17 cellular contexts compared by ENCODE assay signal in the genomic region with DNA sequence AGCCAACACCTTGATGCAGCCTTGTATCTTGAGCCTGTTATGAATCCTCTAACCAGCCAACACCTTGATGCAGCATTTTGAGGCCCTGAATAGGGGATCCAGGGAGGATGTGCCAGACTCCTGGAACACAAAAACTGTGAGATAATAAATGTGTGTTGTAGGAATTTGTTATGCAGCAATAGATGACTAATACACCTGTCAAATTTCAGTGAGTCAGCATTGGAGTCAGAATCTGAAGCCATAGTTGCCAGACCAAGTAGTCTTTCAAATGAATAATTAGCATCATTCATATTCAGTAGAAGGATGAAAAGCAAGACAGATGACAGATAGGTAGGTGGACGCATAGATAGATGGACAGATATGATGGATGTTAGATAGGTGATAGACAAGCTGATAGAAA.
A peak's percentile ranks its signal among the peaks of the same experiment; 100 is the strongest.
DNase-seq lines count a peak whose midpoint lies in the region; ATAC-seq, FAIRE-seq and TF ChIP-seq lines count a peak whose summit lies in the region.
"Had no signal": no experiment of that assay in that cellular context is flagged by ENCODE, and none has a peak within 500 bp of the region (broad histone marks: within the 10 kb centered on the region; RNA-seq: fewer than 3 reads in every experiment).

No MANE protein-coding gene starts in this region.

- H3K79me2 ChIP-seq in mammary epithelial cell (ENCODE audit: insufficient read depth, low read length), result no peaks in the 10 kb centered on the region

- H3K4me1 ChIP-seq in A549 (no peaks in the 10 kb centered on the region), mammary epithelial cell (ENCODE audit: insufficient read depth, low read length) (no peaks in the 10 kb centered on the region), foreskin keratinocyte (no peaks in the 10 kb centered on the region)
- H3K4me1 ChIP-seq: BLaER1 treated with 17β-estradiol and CSF1 and Interleukin-3, amounts not matched to agents 10 nM and 100 nM had no signal

- no peak overlapping the region for H3K9ac ChIP-seq in mammary epithelial cell (ENCODE audit: insufficient read depth, low read length)
- H3K9ac ChIP-seq: BLaER1 treated with 17β-estradiol and CSF1 and Interleukin-3, amounts not matched to agents 10 nM and 100 nM had no signal

- no peak for TF ChIP-seq POLR2A in A549 (IDR thresholded peaks at IDR 0.05; ENCODE audit: low read length)

- no peaks in the 10 kb centered on the region for H4K20me1 ChIP-seq in mammary epithelial cell (ENCODE audit: insufficient read depth, low read length)
- H4K20me1 ChIP-seq: BLaER1 treated with 17β-estradiol and CSF1 and Interleukin-3, amounts not matched to agents 10 nM and 100 nM had no signal

- TF ChIP-seq CTCF in A549 (IDR thresholded peaks at IDR 0.05) (no peak), mammary epithelial cell (conservative IDR thresholded peaks at IDR 0.05 in 1 of 2, IDR thresholded peaks at IDR 0.05 in 1 of 2; ENCODE audit: extremely low read depth in 1 of 2, insufficient read depth in 1 of 2, low read depth in 1 of 2, low read length in 2 of 2) (no peak), foreskin keratinocyte (conservative IDR thresholded peaks at IDR 0.05) (no peak), nephron progenitor cell (IDR thresholded peaks at IDR 0.05) (no peak)

- CTCF ChIA-PET in A549 (lab: Yijun Ruan, JAX) (interaction anchor here (0.6 kb wide), 1 partner anchor 81 kb away, joined by 3 read pairs; no protein-coding TSS in a partner anchor), mammary epithelial cell (lab: Charles Lee; ENCODE audit: low non-redundant PET) (no interaction called here)

- no peaks in the 10 kb centered on the region for H3K27me3 Mint-ChIP-seq in nephron progenitor cell (ENCODE audit: low read depth, poor library complexity)
- H3K27me3 Mint-ChIP-seq: B cell had no signal

- no peak overlapping the region for H3K27ac ChIP-seq in A549
- H3K27ac ChIP-seq in mammary epithelial cell (ENCODE audit: insufficient read depth, low read depth, low read length), result no peak overlapping the region
- no peak overlapping the region for H3K27ac ChIP-seq in foreskin keratinocyte
- H3K27ac ChIP-seq: BLaER1 treated with 17β-estradiol and CSF1 and Interleukin-3, amounts not matched to agents 10 nM and 100 nM had no signal

- dilution Hi-C loops in mammary epithelial cell (cut with HindIII; ENCODE audit: low sequenced_read_pairs), result no loop called here

- no peaks in the 10 kb centered on the region for H3K4me1 Mint-ChIP-seq in nephron progenitor cell
- H3K4me1 Mint-ChIP-seq: B cell, H9 had no signal

- H3K4me2 ChIP-seq in A549, result no peak overlapping the region
- no peak overlapping the region for H3K4me2 ChIP-seq in mammary epithelial cell (ENCODE audit: insufficient read depth, low read depth, low read length)
- H3K4me2 ChIP-seq: BLaER1 treated with 17β-estradiol and CSF1 and Interleukin-3, amounts not matched to agents 10 nM and 100 nM had no signal

- TF ChIP-seq RAD21 in A549 (conservative IDR thresholded peaks at IDR 0.05 in 1 of 2, IDR thresholded peaks at IDR 0.05 in 1 of 2), result no peak

- H3K4me3 ChIP-seq in A549, result no peak overlapping the region
- no peak overlapping the region for H3K4me3 ChIP-seq in mammary epithelial cell (replicated peaks in 1 of 3; ENCODE audit: insufficient read depth in 1 of 3, low read depth in 2 of 3, low read length in 3 of 3)
- H3K4me3 ChIP-seq: BLaER1 treated with 17β-estradiol and CSF1 and Interleukin-3, amounts not matched to agents 10 nM and 100 nM had no signal

- BruUV-seq in mammary epithelial cell (replicated peaks; lab: Mats Ljungman, UMichigan), result no TSS peak

- no peak for DNase-seq in A549 (ENCODE audit: low read depth in 1 of 2, low spot score in 1 of 2)
- peak; percentile 39 for DNase-seq in HT1080 (ENCODE audit: low read depth)
- peak; percentile 25 for DNase-seq in mammary epithelial cell
- DNase-seq in foreskin keratinocyte, result peak; percentile 35 to 63
- no peak for DNase-seq in nephron progenitor cell
- no peak for DNase-seq in activated CD4-positive, CD25-positive, alpha-beta regulatory T cell (lab: John Stamatoyannopoulos, UW)
- DNase-seq in NCI-H526 (lab: John Stamatoyannopoulos, UW), result no peak
- DNase-seq: 8988T; Calu3; CD8-positive, alpha-beta T cell; DMS79 treated with DMSO at 0.1 percent for 48 hours; H9 had no signal

- in situ Hi-C loops in mammary epithelial cell (cut with MboI; ENCODE audit: low sequenced_read_pairs in 2 of 2), result no loop called here

- intact Hi-C loops in mammary epithelial cell (cut with micrococcal nuclease), result no loop called here

- H3K36me3 ChIP-seq in mammary epithelial cell (ENCODE audit: insufficient read depth, low read length), result no peaks in the 10 kb centered on the region
- H3K36me3 ChIP-seq: BLaER1 treated with 17β-estradiol and CSF1 and Interleukin-3, amounts not matched to agents 10 nM and 100 nM had no signal

- no peaks in the 10 kb centered on the region for H3K9me3 ChIP-seq in A549
- H3K9me3 ChIP-seq in mammary epithelial cell (replicated peaks; ENCODE audit: insufficient read depth, low read length), result no peaks in the 10 kb centered on the region
- H3K9me3 ChIP-seq: BLaER1 treated with 17β-estradiol and CSF1 and Interleukin-3, amounts not matched to agents 10 nM and 100 nM had no signal

- no peaks in the 10 kb centered on the region for H3K36me3 Mint-ChIP-seq in nephron progenitor cell (ENCODE audit: low read depth)
- H3K36me3 Mint-ChIP-seq: CD8-positive, alpha-beta T cell had no signal

- no peak for FAIRE-seq in A549 (lab: Jason Lieb, UNC)
- FAIRE-seq: GM12891, GM19239, H1 had no signal

- H3K9me3 Mint-ChIP-seq in nephron progenitor cell, result no peaks in the 10 kb centered on the region
- H3K9me3 Mint-ChIP-seq: CD8-positive, alpha-beta T cell; H9 had no signal

- POLR2A ChIA-PET in A549 (lab: Yijun Ruan, JAX), result no interaction called here

- WGBS in A549 (ENCODE audit: missing lambda C conversion rate), result 71% methylated on average over 1 of the region's 1 CpG
- WGBS in mammary epithelial cell (ENCODE audit: low coverage, missing lambda C conversion rate), result 91% methylated on average over 1 of the region's 1 CpG

- TF ChIP-seq EP300 in A549 (IDR thresholded peaks at IDR 0.05), result no peak

- H3K27me3 ChIP-seq in mammary epithelial cell (ENCODE audit: insufficient read depth, low read length) (no peaks in the 10 kb centered on the region), foreskin keratinocyte (no peaks in the 10 kb centered on the region)
- H3K27me3 ChIP-seq: BLaER1 treated with 17β-estradiol and CSF1 and Interleukin-3, amounts not matched to agents 10 nM and 100 nM had no signal

- no peak overlapping the region for H3K27ac Mint-ChIP-seq in nephron progenitor cell
- H3K27ac Mint-ChIP-seq: B cell; CD8-positive, alpha-beta T cell; H9 had no signal

- H2AFZ ChIP-seq in mammary epithelial cell (ENCODE audit: low read depth, low read length), result no peak overlapping the region

- ATAC-seq in A549 (no peak), foreskin keratinocyte (peak; percentile 90)
- ATAC-seq: CD8-positive, alpha-beta T cell had no signal

- no peak overlapping the region for H3K4me3 Mint-ChIP-seq in nephron progenitor cell
- H3K4me3 Mint-ChIP-seq: B cell; CD8-positive, alpha-beta T cell; H9 had no signal

TF ChIP-seq in A549, 52 proteins besides CTCF, POLR2A, EP300 and RAD21:
- TF ChIP-seq FOSL2 (IDR thresholded peaks at IDR 0.05), result no peak
- 0 out of 2 replicates have a peak, but pooled peaks have one; percentile 3 for TF ChIP-seq FOSL2 (CRISPR knock-in tag; IDR thresholded peaks at IDR 0.05)
- TF ChIP-seq FOSB (CRISPR knock-in tag; IDR thresholded peaks at IDR 0.05), result no peak

Comparison
In these comparisons a context has a peak if more than half of its experiments do, and no peak if none do; other contexts are left out.
1. DNase-seq: peak in HT1080 (single experiment), mammary epithelial cell (single experiment) and foreskin keratinocyte (2 of 2); none in A549 (0 of 2), nephron progenitor cell (single experiment), activated CD4-positive, CD25-positive, alpha-beta regulatory T cell (0 of 4) and NCI-H526 (0 of 2).